25 cellular contexts compared by ENCODE assay signal in the genomic region with DNA sequence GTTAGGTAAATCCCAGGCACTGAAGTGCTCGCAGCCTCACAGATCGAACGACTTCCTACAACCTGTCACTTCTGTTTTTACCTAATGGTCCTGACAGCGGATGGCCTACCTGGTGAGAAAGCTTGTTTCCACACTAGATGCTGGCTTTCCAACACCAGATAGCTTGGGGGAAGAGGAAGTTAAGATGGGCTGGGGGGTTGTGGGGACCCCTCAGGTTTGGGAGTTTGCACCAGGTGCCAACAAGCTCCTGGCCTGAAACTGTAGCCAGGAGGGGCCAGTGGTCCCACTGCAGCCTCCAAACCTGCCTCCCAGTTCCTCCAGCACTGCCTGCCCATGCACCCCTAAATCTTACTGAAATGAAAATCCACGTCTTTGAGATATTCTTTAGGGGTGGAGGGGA. TPM values are rescaled to one million over a fixed set of nuclear protein-coding genes. Genes with fewer than 3 reads are reported as not detected.
A peak's percentile ranks its signal among the peaks of the same experiment; 100 is the strongest.
DNase-seq lines count a peak whose midpoint lies in the region; ATAC-seq, FAIRE-seq and TF ChIP-seq lines count a peak whose summit lies in the region.
"Had no signal": no experiment of that assay in that cellular context is flagged by ENCODE, and none has a peak within 500 bp of the region (broad histone marks: within the 10 kb centered on the region; RNA-seq: fewer than 3 reads in every experiment).

No MANE protein-coding gene starts in this region.

- H2BK120ac ChIP-seq in mesendoderm (ENCODE audit: low read depth, low read length), result no peak overlapping the region

- H3K4me3 Mint-ChIP-seq in neural crest cell, result peak overlapping the region; percentile 27
- H3K4me3 Mint-ChIP-seq: CD8-positive, alpha-beta T cell had no signal

- no peak overlapping the region for H4K5ac ChIP-seq in mesendoderm (ENCODE audit: low read length)

- POLR2A ChIA-PET in HepG2 (lab: Yijun Ruan, JAX), result no interaction called here
- POLR2A ChIA-PET in OCI-LY7 (lab: Charles Lee), result interaction anchor here (1.2 to 1.3 kb wide), 2 partner anchors 14 to 91 kb away, joined by 3 to 5 read pairs; no protein-coding TSS in a partner anchor

- peaks cover 37% of the 10 kb centered on the region for H3K36me3 Mint-ChIP-seq in neural crest cell (ENCODE audit: low read depth)

- peaks cover 9% of the 10 kb centered on the region for H3K27me3 Mint-ChIP-seq in neural crest cell (ENCODE audit: low read depth)

- no peak for ATAC-seq in HepG2
- ATAC-seq in right lobe of liver, result no peak
- no peak for ATAC-seq in GM21737 (IDR thresholded peaks at IDR 0.05; ENCODE audit: unreplicated experiment)
- ATAC-seq in HG02678 (IDR thresholded peaks at IDR 0.05; ENCODE audit: unreplicated experiment), result no peak
- ATAC-seq: CD8-positive, alpha-beta T cell had no signal

- no peak overlapping the region for H3K9ac ChIP-seq in HepG2 (ENCODE audit: insufficient read depth, low read depth, low read length)
- no peak overlapping the region for H3K9ac ChIP-seq in mesendoderm (ENCODE audit: low read length)

- H2BK15ac ChIP-seq in mesendoderm (replicated peaks; ENCODE audit: low read depth), result no peak overlapping the region

- in situ Hi-C loops in HepG2 (cut with HindIII; ENCODE audit: extremely low pct_ligation_motif_present, low pct_unique_long_range_greater_than_20kb), result no loop called here

- no peaks in the 10 kb centered on the region for H3K9me2 ChIP-seq in OCI-LY7 (ENCODE audit: insufficient read depth, low read length)

- H3K18ac ChIP-seq in mesendoderm (ENCODE audit: low read length), result no peak overlapping the region

- H3K4me2 ChIP-seq in HepG2 (ENCODE audit: low read depth, low read length) (no peak overlapping the region), OCI-LY7 (ENCODE audit: low read length) (peak overlapping the region; percentile 84; the same call in 1 of the 2 replicates), mesendoderm (ENCODE audit: low read length) (no peak overlapping the region)

- 91% methylated on average over 5 of the region's 5 CpGs for WGBS in HepG2 (ENCODE audit: low lambda C conversion rate)
- 100% methylated on average over 1 of the region's 5 CpGs for WGBS in right lobe of liver (ENCODE audit: insufficient coverage, low coverage, low lambda C conversion rate, missing lambda C conversion rate)
- no CpG with 5 or more reads among the region's 5 CpGs for whole genome bisulfite sequencing in mesendoderm (ENCODE audit: extremely low coverage, insufficient coverage, low lambda C conversion rate)

- peaks cover 18% of the 10 kb centered on the region for H3K4me1 Mint-ChIP-seq in neural crest cell

- H3K9me3 ChIP-seq in HepG2 (ENCODE audit: low read length) (no peaks in the 10 kb centered on the region), right lobe of liver (no peaks in the 10 kb centered on the region), OCI-LY7 (ENCODE audit: low read length) (no peaks in the 10 kb centered on the region)
- H3K9me3 ChIP-seq: Caco-2, MG63 had no signal

- intact Hi-C loops in HepG2 (cut with micrococcal nuclease; ENCODE audit: unreplicated experiment), result no loop called here
- intact Hi-C loops in right lobe of liver (cut with DNase I), result no loop called here
- intact Hi-C loops in OCI-LY7 (cut with micrococcal nuclease; ENCODE audit: unreplicated experiment), result no loop called here

- no peak overlapping the region for H3K56ac ChIP-seq in mesendoderm (ENCODE audit: low read length)

- H3K27me3 ChIP-seq in HepG2 (ENCODE audit: control insufficient read depth in 1 of 2, insufficient read depth in 2 of 2, low read length in 2 of 2) (peaks cover 6 to 7% of the 10 kb centered on the region in 2 experiments; a peak in 4 of 5 replicates), right lobe of liver (no peaks in the 10 kb centered on the region), mesendoderm (ENCODE audit: insufficient read depth, low read length, poor library complexity) (no peaks in the 10 kb centered on the region)
- H3K27me3 ChIP-seq: MG63 had no signal

- H3K23ac ChIP-seq in mesendoderm (ENCODE audit: low read length), result no peak overlapping the region

- FAIRE-seq in HepG2 (lab: Jason Lieb, UNC), result no peak
- FAIRE-seq: GM12891, HTR-8/SVneo had no signal

- CTCF ChIA-PET in HepG2 (lab: Yijun Ruan, JAX; ENCODE audit: low intra/inter-chr PET ratio, low total read pairs), result no interaction called here
- CTCF ChIA-PET in OCI-LY7 (lab: Charles Lee; ENCODE audit: unreplicated experiment), result no interaction called here

- no peak overlapping the region for H2BK5ac ChIP-seq in mesendoderm (ENCODE audit: low read length)

- H3K4ac ChIP-seq in mesendoderm (ENCODE audit: low read depth, low read length), result no peak overlapping the region

- no peak overlapping the region for H3K27ac Mint-ChIP-seq in neural crest cell (ENCODE audit: unreplicated experiment)
- H3K27ac Mint-ChIP-seq: CD8-positive, alpha-beta T cell had no signal

- H3K9me3 Mint-ChIP-seq in neural crest cell, result peaks cover 8% of the 10 kb centered on the region

- no peak overlapping the region for H4K8ac ChIP-seq in mesendoderm (ENCODE audit: low read depth, low read length)

- H2AK5ac ChIP-seq in mesendoderm (ENCODE audit: low read length), result no peak overlapping the region

- TF ChIP-seq EP300 in HepG2 (IDR thresholded peaks at IDR 0.05; ENCODE audit: low read depth in 2 of 2, low read length in 2 of 2) (no peak), HepG2 (CRISPR knock-in tag; IDR thresholded peaks at IDR 0.05; ENCODE audit: borderline replicate concordance) (no peak)

- TF ChIP-seq CTCF in HepG2 (CRISPR knock-in tag; IDR thresholded peaks at IDR 0.05), result no peak
- TF ChIP-seq CTCF in right lobe of liver (IDR thresholded peaks at IDR 0.05), result no peak
- no peak for TF ChIP-seq CTCF in OCI-LY7 (conservative IDR thresholded peaks at IDR 0.05; ENCODE audit: low read length)
- TF ChIP-seq CTCF in neural crest cell (conservative IDR thresholded peaks at IDR 0.05), result no peak

- H3K4me3 ChIP-seq in HepG2 (replicated peaks in 1 of 3; ENCODE audit: insufficient read depth in 1 of 3, low read depth in 2 of 3, low read length in 3 of 3) (no peak overlapping the region), right lobe of liver (no peak overlapping the region), OCI-LY7 (ENCODE audit: low read depth, low read length, poor library complexity, severe bottlenecking) (no peak overlapping the region), mesendoderm (ENCODE audit: low read length) (no peak overlapping the region)
- H3K4me3 ChIP-seq: MG63, PC-9 had no signal

- H3K4me1 ChIP-seq in HepG2 (ENCODE audit: insufficient read depth, low read length), result peaks cover 22% of the 10 kb centered on the region
- H3K4me1 ChIP-seq in right lobe of liver, result peaks cover 0 to 16% (median 5%) of the 10 kb centered on the region in 4 donors
- H3K4me1 ChIP-seq in OCI-LY7 (ENCODE audit: insufficient read depth, low read length, poor library complexity, severe bottlenecking), result peaks cover 39% of the 10 kb centered on the region
- no peaks in the 10 kb centered on the region for H3K4me1 ChIP-seq in mesendoderm (ENCODE audit: control insufficient read depth, low read depth, low read length)

- H3K36me3 ChIP-seq in HepG2 (replicated peaks in 1 of 2; ENCODE audit: control insufficient read depth in 1 of 2, insufficient read depth in 2 of 2, low read length in 2 of 2) (no peaks in the 10 kb centered on the region), right lobe of liver (no peaks in the 10 kb centered on the region), OCI-LY7 (ENCODE audit: insufficient read depth, low read length) (peaks cover 24% of the 10 kb centered on the region; the same call in 1 of the 2 replicates), mesendoderm (ENCODE audit: control insufficient read depth, insufficient read depth, low read length) (no peaks in the 10 kb centered on the region)

- peaks cover 7% of the 10 kb centered on the region for H3K79me1 ChIP-seq in mesendoderm (ENCODE audit: low read length)

- no peaks in the 10 kb centered on the region for H3K79me2 ChIP-seq in HepG2 (ENCODE audit: insufficient read depth, low read length)
- peaks cover 23% of the 10 kb centered on the region for H3K79me2 ChIP-seq in OCI-LY7 (ENCODE audit: insufficient read depth, low read depth, low read length)
- H3K79me2 ChIP-seq in mesendoderm (ENCODE audit: control insufficient read depth, insufficient read depth, low read length), result peaks cover 6% of the 10 kb centered on the region

- no peaks in the 10 kb centered on the region for H4K20me1 ChIP-seq in HepG2 (ENCODE audit: insufficient read depth, low read length)
- peaks cover 7% of the 10 kb centered on the region; the same call in 1 of the 2 replicates for H4K20me1 ChIP-seq in OCI-LY7 (ENCODE audit: insufficient read depth, low read length)

- no peak overlapping the region for H2AFZ ChIP-seq in HepG2 (ENCODE audit: low read length)
- H2AFZ ChIP-seq in OCI-LY7 (ENCODE audit: low read length), result no peak overlapping the region
- H2AFZ ChIP-seq: PC-9 had no signal

- no peak for TF ChIP-seq POLR2A in HepG2 (IDR thresholded peaks at IDR 0.05; ENCODE audit: insufficient read depth in 1 of 2, low read depth in 2 of 2, low read length in 2 of 2)
- TF ChIP-seq POLR2A in right lobe of liver (IDR thresholded peaks at IDR 0.05), result no peak

- no peak for DNase-seq in HepG2 (ENCODE audit: low spot score)
- DNase-seq in right lobe of liver, result no peak
- DNase-seq in OCI-LY7 (ENCODE audit: low spot score), result no peak
- no peak for DNase-seq in neural crest cell (ENCODE audit: low read depth, low spot score)
- DNase-seq in mesendoderm, result no peak
- DNase-seq: EL, GDM1, KBM-7, MG63, NCI-H1105 treated with DMSO at 0.1 percent for 48 hours, NCI-H146, NCI-H1930, NCI-H2107, NCI-H524, NCI-H774, PC-9, RPMI8226, SHP77 had no signal

- no peak overlapping the region for H3K27ac ChIP-seq in HepG2 (ENCODE audit: extremely low read length, insufficient read depth, low read length)
- no peak overlapping the region for H3K27ac ChIP-seq in right lobe of liver
- no peak overlapping the region for H3K27ac ChIP-seq in OCI-LY7 (ENCODE audit: low read depth, low read length, poor library complexity, severe bottlenecking)
- H3K27ac ChIP-seq in mesendoderm (ENCODE audit: low read depth, low read length), result no peak overlapping the region
- H3K27ac ChIP-seq: C4-2B, PC-9 had no signal

- no peak for TF ChIP-seq RAD21 in HepG2 (CRISPR knock-in tag; IDR thresholded peaks at IDR 0.05)

- BruUV-seq in HepG2 (replicated peaks; lab: Mats Ljungman, UMichigan) (no TSS peak), OCI-LY7 (replicated peaks; lab: Mats Ljungman, UMichigan) (no TSS peak)

RNA-seq across cellular contexts. Expression of a gene that starts 3.9 kb away (rescaled TPM):
- total RNA-seq in HepG2 (2016; rRNA removed; fragmentation: Illumina TruSeq; extraction: Trizol), result 3.5 and 7.0 TPM in 2 replicates
- total RNA-seq in HepG2 (2016; cell fraction: cytosol; rRNA removed; fragmentation: Illumina TruSeq; extraction: Trizol; ENCODE audit: low read depth), result 1.2 and 1.8 TPM in 2 replicates
- 2.9 and 6.9 TPM in 2 replicates for total RNA-seq in HepG2 (2016; cell fraction: insoluble cytoplasmic fraction; rRNA removed; fragmentation: Illumina TruSeq; extraction: Trizol)
- 3.8 and 4.7 TPM in 2 replicates for total RNA-seq in HepG2 (2016; cell fraction: membrane; rRNA removed; fragmentation: Illumina TruSeq; extraction: Trizol)
- 6.4 and 7.9 TPM in 2 replicates for total RNA-seq in HepG2 (2016; cell fraction: nucleus; rRNA removed; fragmentation: Illumina TruSeq; extraction: Trizol)
- 5.6 and 5.7 TPM in 2 replicates for polyA plus RNA-seq in HepG2 (2011; rRNA removed)
- polyA plus RNA-seq in HepG2 (2011; cell fraction: cytosol; rRNA removed), result 6.0 and 6.3 TPM in 2 replicates
- polyA plus RNA-seq in HepG2 (2011; cell fraction: nucleus; rRNA removed), result 9.5 and 9.8 TPM in 2 replicates
- polyA plus RNA-seq in HepG2 (2012), result 7.3 and 7.8 TPM in 2 replicates
- polyA plus RNA-seq in HepG2 (2016; cell fraction: cytosol; fragmentation: Illumina TruSeq; extraction: Trizol; ENCODE audit: low read depth), result 1.2 and 1.8 TPM in 2 replicates
- 3.2 and 5.0 TPM in 2 replicates for polyA plus RNA-seq in HepG2 (2016; cell fraction: insoluble cytoplasmic fraction; fragmentation: Illumina TruSeq; extraction: Trizol; ENCODE audit: low read depth)
- 2.4 and 3.2 TPM in 2 replicates for polyA plus RNA-seq in HepG2 (2016; cell fraction: membrane; fragmentation: Illumina TruSeq; extraction: Trizol; ENCODE audit: low read depth)
- polyA plus RNA-seq in HepG2 (2016; cell fraction: nucleus; fragmentation: Illumina TruSeq; extraction: Trizol; ENCODE audit: insufficient read depth, low read depth), result 8.5 and 10.2 TPM in 2 replicates
- polyA minus RNA-seq in HepG2 (2011; rRNA and poly(A)+ RNA removed; ENCODE audit: low replicate concordance), result 13.7 and 14.5 TPM in 2 replicates
- polyA minus RNA-seq in HepG2 (2011; cell fraction: cytosol; rRNA and poly(A)+ RNA removed), result 4.8 and 5.5 TPM in 2 replicates
- 5.2 and 7.0 TPM in 2 replicates for polyA minus RNA-seq in HepG2 (2011; cell fraction: nucleus; rRNA and poly(A)+ RNA removed)
- 10 to 100 TPM in 3 of 6 experiments, 1 to 10 TPM in 3; 3.8 to 18.1 (median 10.6) TPM for total RNA-seq in right lobe of liver
- 28.7 and 30.2 TPM in 2 replicates for total RNA-seq in OCI-LY7 (2014; rRNA removed; shearing (Covaris generic))
- total RNA-seq in OCI-LY7 (2022), result 21.4 and 24.4 TPM in 2 replicates
- 22.4 and 22.7 TPM in 2 replicates for total RNA-seq in neural crest cell
- polyA plus RNA-seq in mesendoderm (2013, experiment 1 of 2), result 13.8 TPM
- polyA plus RNA-seq in mesendoderm (2013, experiment 2 of 2), result 14.3 TPM

RNA-seq across cellular contexts. Expression of a gene that starts 33.4 kb away (rescaled TPM):
- 43.2 and 65.4 TPM in 2 replicates for total RNA-seq in HepG2 (2016; rRNA removed; fragmentation: Illumina TruSeq; extraction: Trizol)
- total RNA-seq in HepG2 (2016; cell fraction: cytosol; rRNA removed; fragmentation: Illumina TruSeq; extraction: Trizol; ENCODE audit: low read depth), result 14.7 and 15.0 TPM in 2 replicates
- 46.9 and 63.2 TPM in 2 replicates for total RNA-seq in HepG2 (2016; cell fraction: insoluble cytoplasmic fraction; rRNA removed; fragmentation: Illumina TruSeq; extraction: Trizol)
- total RNA-seq in HepG2 (2016; cell fraction: membrane; rRNA removed; fragmentation: Illumina TruSeq; extraction: Trizol), result 40.6 and 40.7 TPM in 2 replicates
- total RNA-seq in HepG2 (2016; cell fraction: nucleus; rRNA removed; fragmentation: Illumina TruSeq; extraction: Trizol), result 18.9 and 20.9 TPM in 2 replicates
- 28.5 and 37.8 TPM in 2 replicates for polyA plus RNA-seq in HepG2 (2011; rRNA removed)
- polyA plus RNA-seq in HepG2 (2011; cell fraction: cytosol; rRNA removed), result 27.1 and 34.7 TPM in 2 replicates
- polyA plus RNA-seq in HepG2 (2011; cell fraction: nucleus; rRNA removed), result 7.9 and 9.7 TPM in 2 replicates
- polyA plus RNA-seq in HepG2 (2012), result 25.9 and 28.9 TPM in 2 replicates
- polyA plus RNA-seq in HepG2 (2016; cell fraction: cytosol; fragmentation: Illumina TruSeq; extraction: Trizol; ENCODE audit: low read depth), result 17.5 and 21.3 TPM in 2 replicates
- 77.8 and 83.3 TPM in 2 replicates for polyA plus RNA-seq in HepG2 (2016; cell fraction: insoluble cytoplasmic fraction; fragmentation: Illumina TruSeq; extraction: Trizol; ENCODE audit: low read depth)
- 40.5 and 41.2 TPM in 2 replicates for polyA plus RNA-seq in HepG2 (2016; cell fraction: membrane; fragmentation: Illumina TruSeq; extraction: Trizol; ENCODE audit: low read depth)
- 29.6 and 37.1 TPM in 2 replicates for polyA plus RNA-seq in HepG2 (2016; cell fraction: nucleus; fragmentation: Illumina TruSeq; extraction: Trizol; ENCODE audit: insufficient read depth, low read depth)
- 7.6 and 34.5 TPM in 2 replicates for polyA minus RNA-seq in HepG2 (2011; rRNA and poly(A)+ RNA removed; ENCODE audit: low replicate concordance)
- 18.2 and 26.6 TPM in 2 replicates for polyA minus RNA-seq in HepG2 (2011; cell fraction: cytosol; rRNA and poly(A)+ RNA removed)
- 11.1 and 12.7 TPM in 2 replicates for polyA minus RNA-seq in HepG2 (2011; cell fraction: nucleus; rRNA and poly(A)+ RNA removed)
- total RNA-seq in right lobe of liver, result 10 to 100 TPM; 14.5 to 26.8 (median 18.6) TPM
- 13.7 and 16.2 TPM in 2 replicates for total RNA-seq in OCI-LY7 (2014; rRNA removed; shearing (Covaris generic))
- total RNA-seq in OCI-LY7 (2022), result 22.8 and 23.6 TPM in 2 replicates
- total RNA-seq in neural crest cell, result 29.3 and 30.0 TPM in 2 replicates
- polyA plus RNA-seq in mesendoderm (2013, experiment 1 of 2), result 12.0 TPM
- 11.6 TPM for polyA plus RNA-seq in mesendoderm (2013, experiment 2 of 2)
